8 cellular contexts compared by ENCODE assay signal in the genomic region with DNA sequence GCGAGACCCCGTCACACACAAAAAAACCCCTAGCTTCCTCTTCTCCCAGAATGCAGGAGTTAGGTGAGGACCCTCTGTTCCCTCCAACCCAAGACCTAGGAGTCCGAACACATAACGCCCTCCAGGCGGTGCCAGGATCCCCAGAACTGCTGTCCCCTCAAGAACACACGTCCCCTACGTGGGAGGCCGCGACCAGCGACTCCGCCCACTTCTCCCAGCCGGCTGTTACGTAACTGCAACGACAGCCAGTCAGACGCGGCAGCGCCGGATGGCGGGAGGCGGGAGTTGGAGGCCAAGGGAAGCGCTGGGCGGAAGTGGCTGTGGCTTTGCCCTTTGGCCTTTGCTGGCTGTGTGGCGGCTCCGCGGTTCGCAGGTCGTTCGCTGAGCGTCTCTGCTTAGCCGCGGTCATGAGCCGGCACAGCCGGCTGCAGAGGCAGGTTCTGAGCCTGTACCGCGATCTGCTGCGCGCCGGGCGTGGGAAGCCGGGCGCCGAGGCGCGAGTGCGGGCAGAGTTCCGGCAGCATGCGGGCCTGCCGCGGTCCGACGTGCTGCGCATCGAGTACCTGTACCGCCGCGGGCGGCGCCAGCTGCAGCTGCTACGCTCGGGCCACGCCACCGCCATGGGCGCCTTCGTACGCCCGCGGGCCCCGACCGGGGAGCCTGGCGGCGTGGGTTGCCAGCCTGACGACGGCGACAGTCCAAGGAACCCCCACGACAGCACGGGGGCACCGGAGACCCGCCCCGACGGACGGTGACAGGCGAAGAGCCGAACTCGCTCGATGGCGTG. TPM values are rescaled to one million over a fixed set of nuclear protein-coding genes. Genes with fewer than 3 reads are reported as not detected.
A peak's percentile ranks its signal among the peaks of the same experiment; 100 is the strongest.
DNase-seq lines count a peak whose midpoint lies in the region; ATAC-seq and TF ChIP-seq lines count a peak whose summit lies in the region.

A gene with protein sequence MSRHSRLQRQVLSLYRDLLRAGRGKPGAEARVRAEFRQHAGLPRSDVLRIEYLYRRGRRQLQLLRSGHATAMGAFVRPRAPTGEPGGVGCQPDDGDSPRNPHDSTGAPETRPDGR (plus strand): TSS at position 321 of the 787 bp plus-strand sequence. CDS start 87 bp downstream, at position 408.

- H3K4me1 ChIP-seq in right lobe of liver: peaks cover 0 to 28% (median 11%) of the 10 kb centered on the region in 4 donors

- DNase-seq in NCI-H748 treated with DMSO at 0.1 percent for 48 hours (lab: John Stamatoyannopoulos, UW) (peak; percentile 93), dermis microvascular lymphatic vessel endothelial cell (ENCODE audit: low read depth in 2 of 2) (peak; percentile 92 to 95), right lobe of liver (peak; percentile 98 to 99 (median 99))
- DNase-seq in activated CD4-positive, alpha-beta T cell treated with anti-CD3 and anti-CD28 coated beads, Interleukin-2, amount 50 U/mL, for 48 hours: peak; percentile 97 to 98
- DNase-seq in stimulated activated CD4-positive, alpha-beta T cell treated with anti-CD3 and anti-CD28 coated beads, Interleukin-4, amount 100 ng/mL, for 4 hours: peak; percentile 93

- ATAC-seq in GM19328 (IDR thresholded peaks at IDR 0.05; ENCODE audit: unreplicated experiment) (peak; percentile 77), HG03521 (IDR thresholded peaks at IDR 0.05; ENCODE audit: unreplicated experiment) (peak; percentile 86), right lobe of liver (peak; percentile 88 to 93 (median 92))

- no peaks in the 10 kb centered on the region for H3K36me3 ChIP-seq in right lobe of liver

- peak; percentile 87 for TF ChIP-seq POLR2A in right lobe of liver (IDR thresholded peaks at IDR 0.05)

- intact Hi-C loops in right lobe of liver (cut with DNase I): no loop called here

- H3K27ac ChIP-seq in C4-2B (peak within 1 kb of the TSS; percentile 86), right lobe of liver (peak within 1 kb of the TSS; percentile 25 to 88 (median 73))

- no CpG with 5 or more reads among the region's 86 CpGs for WGBS in right lobe of liver (ENCODE audit: insufficient coverage, low coverage, low lambda C conversion rate, missing lambda C conversion rate)

- peak within 1 kb of the TSS; percentile 68 to 97 (median 94) for H3K4me3 ChIP-seq in right lobe of liver

- no peaks in the 10 kb centered on the region for H3K27me3 ChIP-seq in right lobe of liver

- no peaks in the 10 kb centered on the region for H3K9me3 ChIP-seq in right lobe of liver

- TF ChIP-seq CTCF in C4-2B (conservative IDR thresholded peaks at IDR 0.05): no peak; the same call in 1 of the 2 replicates
- peak in 2 of 4 donors; percentile 5 to 10 for TF ChIP-seq CTCF in right lobe of liver (IDR thresholded peaks at IDR 0.05)

RNA-seq across cellular contexts. Expression of the gene that starts here (rescaled TPM):
- total RNA-seq in dermis microvascular lymphatic vessel endothelial cell (7.2 and 14.0 TPM in 2 replicates), right lobe of liver (10 to 100 TPM in 4 of 6 experiments, 1 to 10 TPM in 2; 8.4 to 41.9 (median 12.0) TPM)

Comparison
In these comparisons a context has a peak if more than half of its experiments do, and no peak if none do; other contexts are left out.
1. Peak in every context shown above with its lines: DNase-seq, ATAC-seq, H3K4me3 ChIP-seq and H3K27ac ChIP-seq.